ENCODE assay signal across 1 cellular context in the genomic region with DNA sequence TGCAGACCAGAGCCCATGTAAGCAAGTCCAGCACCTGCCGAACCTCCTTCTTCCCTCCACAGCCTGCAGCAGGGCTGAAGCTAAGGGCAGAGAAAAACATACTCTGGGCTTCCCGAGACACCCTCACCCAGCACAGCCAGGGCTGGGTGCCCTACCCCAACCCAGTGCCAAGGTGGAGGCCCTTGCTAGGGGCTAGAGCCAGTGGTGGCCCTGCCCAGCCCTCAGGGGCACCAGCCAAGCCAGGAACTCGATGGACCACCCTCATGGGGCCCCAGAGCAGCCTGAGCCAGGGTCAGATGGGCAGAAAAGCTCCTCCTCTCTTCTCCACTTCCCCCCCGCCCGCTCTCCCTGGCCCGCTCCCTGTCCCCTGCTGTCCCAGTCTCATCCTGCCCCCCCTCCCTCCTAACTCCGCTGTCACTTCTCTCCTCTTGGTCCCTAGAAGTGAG.
A peak's percentile ranks its signal among the peaks of the same experiment; 100 is the strongest.
TF ChIP-seq lines count a peak whose summit lies in the region.

No MANE protein-coding gene starts in this region.

TF ChIP-seq in HEK293, 187 proteins besides CTCF, POLR2A, EP300 and RAD21 (continued from another document):
- TF ChIP-seq, protein P1, sequence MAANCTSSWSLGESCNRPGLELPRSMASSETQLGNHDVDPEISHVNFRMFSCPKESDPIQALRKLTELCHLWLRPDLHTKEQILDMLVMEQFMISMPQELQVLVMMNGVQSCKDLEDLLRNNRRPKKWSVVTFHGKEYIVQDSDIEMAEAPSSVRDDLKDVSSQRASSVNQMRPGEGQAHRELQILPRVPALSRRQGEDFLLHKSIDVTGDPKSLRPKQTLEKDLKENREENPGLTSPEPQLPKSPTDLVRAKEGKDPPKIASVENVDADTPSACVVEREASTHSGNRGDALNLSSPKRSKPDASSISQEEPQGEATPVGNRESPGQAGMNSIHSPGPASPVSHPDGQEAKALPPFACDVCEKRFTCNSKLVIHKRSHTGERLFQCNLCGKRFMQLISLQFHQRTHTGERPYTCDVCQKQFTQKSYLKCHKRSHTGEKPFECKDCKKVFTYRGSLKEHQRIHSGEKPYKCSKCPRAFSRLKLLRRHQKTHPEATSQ (tag by site-specific recombination; IDR thresholded peaks at IDR 0.05), result no peak
- TF ChIP-seq ZBTB8A (tag by site-specific recombination; IDR thresholded peaks at IDR 0.05), result 0 out of 2 replicates have a peak, but pooled peaks have one; percentile 13
